19 cellular contexts compared by ENCODE assay signal in genomic region chr20:24786646-24787045, GRCh38.
DNase-seq lines count a peak whose midpoint lies in the region; ATAC-seq, FAIRE-seq and TF ChIP-seq lines count a peak whose summit lies in the region.
"Had no signal": no experiment of that assay in that cellular context is flagged by ENCODE, and none has a peak within 500 bp of the region (broad histone marks: within the 10 kb centered on the region; RNA-seq: fewer than 3 reads in every experiment).

No MANE protein-coding gene starts in this region.

- H3K9me3 Mint-ChIP-seq in activated naive CD8-positive, alpha-beta T cell treated with anti-CD3 and anti-CD28 coated beads, Interleukin-2, amount 10 ng/mL, durations not matched to agents 7 days and 5 days = no peaks in the 10 kb centered on the region
- no peaks in the 10 kb centered on the region for H3K9me3 Mint-ChIP-seq in activated naive CD8-positive, alpha-beta T cell treated with anti-CD3 and anti-CD28 coated beads for 36 hours
- peaks cover 2% of the 10 kb centered on the region for H3K9me3 Mint-ChIP-seq in astrocyte (ENCODE audit: unreplicated experiment)
- H3K9me3 Mint-ChIP-seq in stimulated activated effector memory CD8-positive, alpha-beta T cell treated with anti-CD3 and anti-CD28 coated beads, Interleukin-12 subunit alpha, Interleukin-12 subunit beta, amount 100 ng/mL, for 72 hours = no peaks in the 10 kb centered on the region
- H3K9me3 Mint-ChIP-seq: CD4-positive, alpha-beta T cell; IgD-negative memory B cell had no signal

- POLR2A ChIA-PET in activated naive CD8-positive, alpha-beta T cell treated with anti-CD3 and anti-CD28 coated beads, Interleukin-2, amount 10 ng/mL, durations not matched to agents 7 days and 5 days (lab: Charles Lee) = no interaction called here

- H3K4me2 ChIP-seq in astrocyte (ENCODE audit: low read length) = no peak overlapping the region
- H3K4me2 ChIP-seq: A549 had no signal

- no peak overlapping the region for H3K4me3 ChIP-seq in astrocyte (ENCODE audit: insufficient read depth, low read depth, low read length)
- no peak overlapping the region for H3K4me3 ChIP-seq in lower lobe of right lung
- H3K4me3 ChIP-seq: A549, HAP-1 had no signal

- DNase-seq in activated naive CD8-positive, alpha-beta T cell treated with anti-CD3 and anti-CD28 coated beads, Interleukin-2, amount 10 ng/mL, durations not matched to agents 7 days and 5 days = no peak
- no peak for DNase-seq in activated naive CD8-positive, alpha-beta T cell treated with anti-CD3 and anti-CD28 coated beads for 36 hours
- no peak for DNase-seq in astrocyte (ENCODE audit: low read depth)
- peak; percentile 45 for DNase-seq in lower lobe of right lung
- DNase-seq in stimulated activated effector memory CD8-positive, alpha-beta T cell treated with anti-CD3 and anti-CD28 coated beads, Interleukin-12 subunit alpha, Interleukin-12 subunit beta, amount 100 ng/mL, for 72 hours (ENCODE audit: low spot score in 2 of 2) = no peak
- DNase-seq in RPMI8226 = no peak
- DNase-seq: AML-193; Caco-2; CD4-positive, alpha-beta T cell had no signal

- H3K9ac ChIP-seq in astrocyte (ENCODE audit: low read length) = no peak overlapping the region

- peaks cover 2% of the 10 kb centered on the region for H3K27me3 Mint-ChIP-seq in activated naive CD8-positive, alpha-beta T cell treated with anti-CD3 and anti-CD28 coated beads, Interleukin-2, amount 10 ng/mL, durations not matched to agents 7 days and 5 days
- peaks cover 3% of the 10 kb centered on the region for H3K27me3 Mint-ChIP-seq in activated naive CD8-positive, alpha-beta T cell treated with anti-CD3 and anti-CD28 coated beads for 36 hours
- H3K27me3 Mint-ChIP-seq in astrocyte (ENCODE audit: low read depth, unreplicated experiment) = peaks cover 22% of the 10 kb centered on the region
- H3K27me3 Mint-ChIP-seq: IgD-negative memory B cell had no signal

- no peak overlapping the region for H3K4me3 Mint-ChIP-seq in activated naive CD8-positive, alpha-beta T cell treated with anti-CD3 and anti-CD28 coated beads, Interleukin-2, amount 10 ng/mL, durations not matched to agents 7 days and 5 days
- no peak overlapping the region for H3K4me3 Mint-ChIP-seq in activated naive CD8-positive, alpha-beta T cell treated with anti-CD3 and anti-CD28 coated beads for 36 hours
- no peak overlapping the region for H3K4me3 Mint-ChIP-seq in astrocyte (ENCODE audit: unreplicated experiment)
- H3K4me3 Mint-ChIP-seq in stimulated activated effector memory CD8-positive, alpha-beta T cell treated with anti-CD3 and anti-CD28 coated beads, Interleukin-12 subunit alpha, Interleukin-12 subunit beta, amount 100 ng/mL, for 72 hours = no peak overlapping the region
- H3K4me3 Mint-ChIP-seq: CD4-positive, alpha-beta T cell had no signal

- H3K9me3 ChIP-seq in astrocyte (ENCODE audit: insufficient read depth, low read depth, low read length) (no peaks in the 10 kb centered on the region), lower lobe of right lung (no peaks in the 10 kb centered on the region)
- H3K9me3 ChIP-seq: A549, Caco-2, HAP-1 had no signal

- no peaks in the 10 kb centered on the region for H3K79me2 ChIP-seq in astrocyte (ENCODE audit: insufficient read depth, low read length)

- no peak for FAIRE-seq in astrocyte (lab: Jason Lieb, UNC)
- FAIRE-seq: A549, D721Med, G401.6, GM12891, GM19239, HTR-8/SVneo had no signal

- H3K36me3 ChIP-seq in astrocyte (ENCODE audit: insufficient read depth, low read length) (no peaks in the 10 kb centered on the region), lower lobe of right lung (no peaks in the 10 kb centered on the region)
- H3K36me3 ChIP-seq: HAP-1 had no signal

- no peaks in the 10 kb centered on the region for H3K27me3 ChIP-seq in astrocyte (ENCODE audit: insufficient read depth, low read length)
- H3K27me3 ChIP-seq in lower lobe of right lung (ENCODE audit: low read depth) = peaks cover under 1% of the 10 kb centered on the region

- H2AFZ ChIP-seq in astrocyte (ENCODE audit: low read depth, low read length) = no peak overlapping the region

- no peaks in the 10 kb centered on the region for H3K36me3 Mint-ChIP-seq in activated naive CD8-positive, alpha-beta T cell treated with anti-CD3 and anti-CD28 coated beads, Interleukin-2, amount 10 ng/mL, durations not matched to agents 7 days and 5 days
- H3K36me3 Mint-ChIP-seq in activated naive CD8-positive, alpha-beta T cell treated with anti-CD3 and anti-CD28 coated beads for 36 hours = no peaks in the 10 kb centered on the region
- no peaks in the 10 kb centered on the region for H3K36me3 Mint-ChIP-seq in astrocyte (ENCODE audit: low read depth, unreplicated experiment)
- no peaks in the 10 kb centered on the region for H3K36me3 Mint-ChIP-seq in stimulated activated effector memory CD8-positive, alpha-beta T cell treated with anti-CD3 and anti-CD28 coated beads, Interleukin-12 subunit alpha, Interleukin-12 subunit beta, amount 100 ng/mL, for 72 hours
- H3K36me3 Mint-ChIP-seq: IgD-negative memory B cell had no signal

- H4K20me1 ChIP-seq in astrocyte (ENCODE audit: insufficient read depth, low read length) = no peaks in the 10 kb centered on the region

- H3K4me1 Mint-ChIP-seq in activated naive CD8-positive, alpha-beta T cell treated with anti-CD3 and anti-CD28 coated beads, Interleukin-2, amount 10 ng/mL, durations not matched to agents 7 days and 5 days = peaks cover 21% of the 10 kb centered on the region
- H3K4me1 Mint-ChIP-seq in activated naive CD8-positive, alpha-beta T cell treated with anti-CD3 and anti-CD28 coated beads for 36 hours = no peaks in the 10 kb centered on the region
- peaks cover 10% of the 10 kb centered on the region for H3K4me1 Mint-ChIP-seq in astrocyte (ENCODE audit: low read depth, unreplicated experiment)
- no peaks in the 10 kb centered on the region for H3K4me1 Mint-ChIP-seq in stimulated activated effector memory CD8-positive, alpha-beta T cell treated with anti-CD3 and anti-CD28 coated beads, Interleukin-12 subunit alpha, Interleukin-12 subunit beta, amount 100 ng/mL, for 72 hours

- H3K4me1 ChIP-seq in astrocyte (ENCODE audit: insufficient read depth, low read length) = peaks cover 21% of the 10 kb centered on the region
- no peaks in the 10 kb centered on the region for H3K4me1 ChIP-seq in lower lobe of right lung
- H3K4me1 ChIP-seq: A549, Caco-2, HAP-1 had no signal

- no peak overlapping the region for H3K27ac ChIP-seq in astrocyte (ENCODE audit: low read depth, low read length)
- no peak overlapping the region for H3K27ac ChIP-seq in lower lobe of right lung
- H3K27ac ChIP-seq: 22Rv1, A549 had no signal

- no peak for ATAC-seq in activated naive CD8-positive, alpha-beta T cell treated with anti-CD3 and anti-CD28 coated beads, Interleukin-2, amount 10 ng/mL, durations not matched to agents 7 days and 5 days (ENCODE audit: low read depth)
- ATAC-seq in lower lobe of right lung = no peak
- ATAC-seq in stimulated activated effector memory CD8-positive, alpha-beta T cell treated with anti-CD3 and anti-CD28 coated beads, Interleukin-12 subunit alpha, Interleukin-12 subunit beta, amount 100 ng/mL, for 72 hours = peak; percentile 3
- no peak for ATAC-seq in HG02588 (IDR thresholded peaks at IDR 0.05; ENCODE audit: unreplicated experiment)
- ATAC-seq: A549 had no signal

- intact Hi-C loops in lower lobe of right lung (cut with DNase I) = no loop called here

- TF ChIP-seq CTCF in astrocyte (IDR thresholded peaks at IDR 0.05; ENCODE audit: insufficient read depth, low read depth, low read length) = no peak
- no peak for TF ChIP-seq CTCF in lower lobe of right lung (IDR thresholded peaks at IDR 0.05)

- peak overlapping the region; percentile 25 for H3K27ac Mint-ChIP-seq in activated naive CD8-positive, alpha-beta T cell treated with anti-CD3 and anti-CD28 coated beads, Interleukin-2, amount 10 ng/mL, durations not matched to agents 7 days and 5 days
- no peak overlapping the region for H3K27ac Mint-ChIP-seq in activated naive CD8-positive, alpha-beta T cell treated with anti-CD3 and anti-CD28 coated beads for 36 hours
- H3K27ac Mint-ChIP-seq in astrocyte (ENCODE audit: unreplicated experiment) = peak overlapping the region; percentile 53
- H3K27ac Mint-ChIP-seq in stimulated activated effector memory CD8-positive, alpha-beta T cell treated with anti-CD3 and anti-CD28 coated beads, Interleukin-12 subunit alpha, Interleukin-12 subunit beta, amount 100 ng/mL, for 72 hours = no peak overlapping the region
- H3K27ac Mint-ChIP-seq: CD4-positive, alpha-beta T cell; IgD-negative memory B cell had no signal

Comparison
In these comparisons a context has a peak if more than half of its experiments do, and no peak if none do; other contexts are left out.
1. H3K27ac Mint-ChIP-seq: peak in activated naive CD8-positive, alpha-beta T cell treated with anti-CD3 and anti-CD28 coated beads, Interleukin-2, amount 10 ng/mL, durations not matched to agents 7 days and 5 days (single experiment) and astrocyte (single experiment); none in activated naive CD8-positive, alpha-beta T cell treated with anti-CD3 and anti-CD28 coated beads for 36 hours (single experiment) and stimulated activated effector memory CD8-positive, alpha-beta T cell treated with anti-CD3 and anti-CD28 coated beads, Interleukin-12 subunit alpha, Interleukin-12 subunit beta, amount 100 ng/mL, for 72 hours (single experiment).